Comparison of ENCODE assay signal across 16 cellular contexts in genomic region chr2:134206029-134206428, GRCh38. TPM values are rescaled to one million over a fixed set of nuclear protein-coding genes. Genes with fewer than 3 reads are reported as not detected.
DNase-seq lines count a peak whose midpoint lies in the region; ATAC-seq and TF ChIP-seq lines count a peak whose summit lies in the region.
"Had no signal": no experiment of that assay in that cellular context is flagged by ENCODE, and none has a peak within 500 bp of the region (broad histone marks: within the 10 kb centered on the region; RNA-seq: fewer than 3 reads in every experiment).

No MANE protein-coding gene starts in this region.

- H3K27ac Mint-ChIP-seq in chondrocyte (ENCODE audit: unreplicated experiment): peak overlapping the region; percentile 27
- H3K27ac Mint-ChIP-seq: activated CD4-positive, alpha-beta memory T cell treated with anti-CD3 and anti-CD28 coated beads for 36 hours; natural killer cell treated with Interleukin-12 subunit alpha and Interleukin-12 subunit beta and Interleukin-15 and Interleukin-18, amount 100 ng/mL, for 72 hours had no signal

- H3K9ac ChIP-seq in MM.1S (ENCODE audit: low read length): no peak overlapping the region

- H3F3A ChIP-seq in MM.1S (ENCODE audit: insufficient read depth, low read length): peaks cover 16% of the 10 kb centered on the region; the same call in 1 of the 2 replicates

- POLR2A ChIA-PET in A673 (lab: Charles Lee; ENCODE audit: low non-redundant PET): no interaction called here

- no peak overlapping the region for H3K27ac ChIP-seq in A673 (ENCODE audit: low read depth, low read length, poor library complexity, severe bottlenecking)
- H3K27ac ChIP-seq in MM.1S (ENCODE audit: low read length): no peak overlapping the region
- H3K27ac ChIP-seq: colonic mucosa, HL-60 had no signal

- no peaks in the 10 kb centered on the region for H3K9me3 Mint-ChIP-seq in chondrocyte (ENCODE audit: low read depth)
- H3K9me3 Mint-ChIP-seq: activated CD4-positive, alpha-beta memory T cell treated with anti-CD3 and anti-CD28 coated beads for 36 hours; natural killer cell treated with Interleukin-12 subunit alpha and Interleukin-12 subunit beta and Interleukin-15 and Interleukin-18, amount 100 ng/mL, for 72 hours had no signal

- no peaks in the 10 kb centered on the region for H3K36me3 ChIP-seq in A673 (ENCODE audit: insufficient read depth, low read length, poor library complexity, severe bottlenecking)
- no peaks in the 10 kb centered on the region for H3K36me3 ChIP-seq in MM.1S (replicated peaks; ENCODE audit: insufficient read depth, low read length)
- H3K36me3 ChIP-seq: colonic mucosa, MG63 had no signal

- peaks cover 79% of the 10 kb centered on the region for H3K79me2 ChIP-seq in MM.1S (ENCODE audit: low read length)

- no peak overlapping the region for H3K4me2 ChIP-seq in MM.1S (ENCODE audit: low read depth, low read length)

- no peaks in the 10 kb centered on the region for H3K4me1 ChIP-seq in A673 (ENCODE audit: insufficient read depth, low read length, poor library complexity, severe bottlenecking)
- H3K4me1 ChIP-seq in MM.1S (ENCODE audit: low read length): peaks cover 40% of the 10 kb centered on the region
- H3K4me1 ChIP-seq: colonic mucosa had no signal

- no peaks in the 10 kb centered on the region for H3K27me3 ChIP-seq in A673 (replicated peaks; ENCODE audit: insufficient read depth, low read depth, low read length, poor library complexity)
- no peaks in the 10 kb centered on the region for H3K27me3 ChIP-seq in MM.1S (replicated peaks; ENCODE audit: insufficient read depth, low read length)
- H3K27me3 ChIP-seq: colonic mucosa, MG63 had no signal

- no peaks in the 10 kb centered on the region for H4K20me1 ChIP-seq in MM.1S (ENCODE audit: insufficient read depth, low read length)

- intact Hi-C loops in A673 (cut with micrococcal nuclease; ENCODE audit: unreplicated experiment): loop anchor here (5.0 kb wide), 2 partner anchors 89 to 319 kb away; no protein-coding TSS in a partner anchor

- H3K4me1 Mint-ChIP-seq in chondrocyte (ENCODE audit: low read depth): peaks cover 17% of the 10 kb centered on the region

- ATAC-seq in GM18868 (IDR thresholded peaks at IDR 0.05; ENCODE audit: unreplicated experiment): peak; percentile 65
- ATAC-seq in HG02870 (IDR thresholded peaks at IDR 0.05; ENCODE audit: unreplicated experiment): no peak
- no peak for ATAC-seq in HG03196 (IDR thresholded peaks at IDR 0.05; ENCODE audit: unreplicated experiment)
- ATAC-seq: natural killer cell treated with Interleukin-12 subunit alpha and Interleukin-12 subunit beta and Interleukin-15 and Interleukin-18, amount 100 ng/mL, for 72 hours had no signal

- no peak overlapping the region for H3K4me3 ChIP-seq in A673 (ENCODE audit: low read depth, low read length, poor library complexity, severe bottlenecking)
- H3K4me3 ChIP-seq in MM.1S (ENCODE audit: low read length): no peak overlapping the region
- H3K4me3 ChIP-seq: colonic mucosa, MG63 had no signal

- no peak overlapping the region for H2AFZ ChIP-seq in MM.1S (ENCODE audit: low read length)

- H3K9me3 ChIP-seq in A673 (ENCODE audit: low read depth, low read length, poor library complexity, severe bottlenecking) (no peaks in the 10 kb centered on the region), MM.1S (replicated peaks; ENCODE audit: insufficient read depth, low read length) (no peaks in the 10 kb centered on the region)
- H3K9me3 ChIP-seq: colonic mucosa, MG63 had no signal

- no peaks in the 10 kb centered on the region for H3K27me3 Mint-ChIP-seq in chondrocyte (ENCODE audit: low read depth)
- H3K27me3 Mint-ChIP-seq: activated CD4-positive, alpha-beta memory T cell treated with anti-CD3 and anti-CD28 coated beads for 36 hours; natural killer cell treated with Interleukin-12 subunit alpha and Interleukin-12 subunit beta and Interleukin-15 and Interleukin-18, amount 100 ng/mL, for 72 hours had no signal

- DNase-seq in A673 (ENCODE audit: low spot score) (peak; percentile 10), MV-4-11 (lab: John Stamatoyannopoulos, UW) (peak; percentile 56), chondrocyte (ENCODE audit: low spot score) (no peak), DMS 273 (lab: John Stamatoyannopoulos, UW; ENCODE audit: unreplicated experiment) (no peak), MM.1S (no peak)
- DNase-seq: activated naive CD4-positive, alpha-beta T cell treated with anti-CD3 and anti-CD28 coated beads, Interleukin-2, amount 50 U/mL, for 16 hours; colonic mucosa; MG63; NCI-H526; SW 1271 had no signal

- no peaks in the 10 kb centered on the region for H3K9me2 ChIP-seq in MM.1S (replicated peaks; ENCODE audit: insufficient read depth, low read length)

- no TSS peak for BruUV-seq in A673 (replicated peaks; lab: Mats Ljungman, UMichigan)

- TF ChIP-seq CTCF in A673 (conservative IDR thresholded peaks at IDR 0.05; ENCODE audit: low read depth, low read length) (no peak), chondrocyte (IDR thresholded peaks at IDR 0.05) (no peak), MM.1S (IDR thresholded peaks at IDR 0.05; ENCODE audit: low read length) (no peak)

- H3K36me3 Mint-ChIP-seq in chondrocyte (ENCODE audit: low read depth): no peaks in the 10 kb centered on the region
- H3K36me3 Mint-ChIP-seq: activated CD4-positive, alpha-beta memory T cell treated with anti-CD3 and anti-CD28 coated beads for 36 hours; natural killer cell treated with Interleukin-12 subunit alpha and Interleukin-12 subunit beta and Interleukin-15 and Interleukin-18, amount 100 ng/mL, for 72 hours had no signal

- CTCF ChIA-PET in A673 (lab: Charles Lee): no interaction called here

- no peak overlapping the region for H3K4me3 Mint-ChIP-seq in chondrocyte (ENCODE audit: unreplicated experiment)
- H3K4me3 Mint-ChIP-seq: activated CD4-positive, alpha-beta memory T cell treated with anti-CD3 and anti-CD28 coated beads for 36 hours; natural killer cell treated with Interleukin-12 subunit alpha and Interleukin-12 subunit beta and Interleukin-15 and Interleukin-18, amount 100 ng/mL, for 72 hours had no signal

RNA-seq across cellular contexts. Expression of gene MGAT5, which starts 47.8 kb away (rescaled TPM):
- total RNA-seq in A673 (2021) (11.0 and 14.0 TPM in 2 replicates), chondrocyte (27.6 to 30.0 TPM (median 29.8 TPM) in 3 replicates)

Comparison
In these comparisons a context has a peak if more than half of its experiments do, and no peak if none do; other contexts are left out.
1. DNase-seq: peak in A673 (single experiment) and MV-4-11 (single experiment); none in chondrocyte (single experiment), DMS 273 (single experiment) and MM.1S (single experiment).